In the genomic region with DNA sequence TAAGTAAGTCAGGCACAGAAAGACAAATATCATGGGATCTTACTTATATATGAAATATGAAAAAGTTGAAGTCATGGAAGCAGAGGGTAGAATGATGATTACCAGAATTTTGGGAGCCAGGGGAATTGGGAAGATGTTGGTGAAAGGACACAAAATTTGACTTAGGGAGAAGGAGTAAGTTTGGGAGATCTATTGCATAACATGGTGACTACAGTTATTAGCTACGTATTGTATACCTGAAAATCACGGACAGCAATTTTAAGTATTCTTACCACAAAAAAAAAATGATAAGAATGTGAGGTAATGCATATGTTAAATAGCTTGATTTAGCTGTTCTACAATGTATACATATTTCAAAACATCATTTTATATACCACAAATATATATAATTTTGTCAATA, we compare ENCODE assay signal across 20 cellular contexts.
DNase-seq lines count a peak whose midpoint lies in the region; ATAC-seq, FAIRE-seq and TF ChIP-seq lines count a peak whose summit lies in the region.
"Had no signal": no experiment of that assay in that cellular context is flagged by ENCODE, and none has a peak within 500 bp of the region (broad histone marks: within the 10 kb centered on the region; RNA-seq: fewer than 3 reads in every experiment).

No MANE protein-coding gene starts in this region.

- no peaks in the 10 kb centered on the region for H3K9me3 ChIP-seq in IMR-90 (ENCODE audit: control insufficient read depth, insufficient read depth, low read length)
- no peaks in the 10 kb centered on the region for H3K9me3 ChIP-seq in vagina
- H3K9me3 ChIP-seq: BLaER1 treated with 17β-estradiol and CSF1 and Interleukin-3, amounts not matched to agents 10 nM and 100 nM had no signal

- H3K56ac ChIP-seq in IMR-90 (ENCODE audit: extremely low read depth, insufficient read depth, low read length): no peak overlapping the region

- intact Hi-C loops in IMR-90 (cut with micrococcal nuclease): no loop called here
- intact Hi-C loops in vagina (cut with DNase I): no loop called here

- H3K27ac Mint-ChIP-seq in activated naive CD8-positive, alpha-beta T cell: peak overlapping the region; percentile 16
- H3K27ac Mint-ChIP-seq in activated naive CD8-positive, alpha-beta T cell treated with anti-CD3 and anti-CD28 coated beads, Interleukin-2, amount 50 U/mL, for 24 hours: no peak overlapping the region
- H3K27ac Mint-ChIP-seq: B cell; CD8-positive, alpha-beta T cell; IgD-negative memory B cell had no signal

- peaks cover 2% of the 10 kb centered on the region for H3K4me1 ChIP-seq in IMR-90 (ENCODE audit: control insufficient read depth, insufficient read depth, low read length)
- H3K4me1 ChIP-seq in vagina: no peaks in the 10 kb centered on the region
- H3K4me1 ChIP-seq: BLaER1 treated with 17β-estradiol and CSF1 and Interleukin-3, amounts not matched to agents 10 nM and 100 nM had no signal

- no peak overlapping the region for H3K4me2 ChIP-seq in IMR-90 (ENCODE audit: low read depth, low read length)
- H3K4me2 ChIP-seq: BLaER1 treated with 17β-estradiol and CSF1 and Interleukin-3, amounts not matched to agents 10 nM and 100 nM had no signal

- no peak overlapping the region; the same call in 1 of the 2 replicates for H2BK120ac ChIP-seq in IMR-90 (ENCODE audit: low read depth, low read length)

- no peak overlapping the region; the same call in 1 of the 2 replicates for H3K14ac ChIP-seq in IMR-90 (replicated peaks; ENCODE audit: low read depth, low read length)

- H3K9me1 ChIP-seq in IMR-90 (ENCODE audit: insufficient read depth, low read length): peaks cover 3% of the 10 kb centered on the region

- peaks cover 2% of the 10 kb centered on the region for H3K36me3 Mint-ChIP-seq in activated naive CD8-positive, alpha-beta T cell
- peaks cover 34% of the 10 kb centered on the region for H3K36me3 Mint-ChIP-seq in activated naive CD8-positive, alpha-beta T cell treated with anti-CD3 and anti-CD28 coated beads, Interleukin-2, amount 50 U/mL, for 24 hours (ENCODE audit: low read depth)
- H3K36me3 Mint-ChIP-seq: CD8-positive, alpha-beta T cell; IgD-negative memory B cell had no signal

- H2AK5ac ChIP-seq in IMR-90 (ENCODE audit: low read depth, low read length): no peak overlapping the region

- TF ChIP-seq POLR2A in IMR-90 (IDR thresholded peaks at IDR 0.05; ENCODE audit: low read depth, low read length) (no peak), vagina (IDR thresholded peaks at IDR 0.05) (no peak)

- H3K4me1 Mint-ChIP-seq in activated naive CD8-positive, alpha-beta T cell (ENCODE audit: low read depth): peaks cover 8% of the 10 kb centered on the region
- peaks cover 12% of the 10 kb centered on the region for H3K4me1 Mint-ChIP-seq in activated naive CD8-positive, alpha-beta T cell treated with anti-CD3 and anti-CD28 coated beads, Interleukin-2, amount 50 U/mL, for 24 hours
- H3K4me1 Mint-ChIP-seq: B cell, IgD-negative memory B cell had no signal

- H3K27ac ChIP-seq in IMR-90 (ENCODE audit: insufficient read depth, low read length): no peak overlapping the region
- H3K27ac ChIP-seq in vagina: no peak overlapping the region
- H3K27ac ChIP-seq: 22Rv1; BLaER1 treated with 17β-estradiol and CSF1 and Interleukin-3, amounts not matched to agents 10 nM and 100 nM; GM23248; HL-60 had no signal

- H3K9me3 Mint-ChIP-seq in activated naive CD8-positive, alpha-beta T cell (ENCODE audit: low read depth): peaks cover 4% of the 10 kb centered on the region
- peaks cover 24% of the 10 kb centered on the region for H3K9me3 Mint-ChIP-seq in activated naive CD8-positive, alpha-beta T cell treated with anti-CD3 and anti-CD28 coated beads, Interleukin-2, amount 50 U/mL, for 24 hours

- H2BK5ac ChIP-seq in IMR-90 (ENCODE audit: low read depth, low read length, poor library complexity, severe bottlenecking): peak overlapping the region; percentile 99

- dilution Hi-C loops in IMR-90 (cut with HindIII; ENCODE audit: low sequenced_read_pairs, unreplicated experiment): no loop called here

- H4K8ac ChIP-seq in IMR-90 (ENCODE audit: low read depth in 2 of 2, low read length in 2 of 2): no peak overlapping the region; a peak in 2 of 4 replicates

- H4K20me1 ChIP-seq in IMR-90 (ENCODE audit: insufficient read depth, low read length): no peaks in the 10 kb centered on the region
- H4K20me1 ChIP-seq: BLaER1 treated with 17β-estradiol and CSF1 and Interleukin-3, amounts not matched to agents 10 nM and 100 nM had no signal

- CTCF ChIA-PET in IMR-90 (lab: Yijun Ruan, JAX): interaction anchor here (1.0 kb wide), 1 partner anchor 95 kb away, joined by 3 read pairs; no protein-coding TSS in a partner anchor

- no peak overlapping the region for H3K4me3 Mint-ChIP-seq in activated naive CD8-positive, alpha-beta T cell
- H3K4me3 Mint-ChIP-seq in activated naive CD8-positive, alpha-beta T cell treated with anti-CD3 and anti-CD28 coated beads, Interleukin-2, amount 50 U/mL, for 24 hours: no peak overlapping the region
- H3K4me3 Mint-ChIP-seq: B cell; CD8-positive, alpha-beta T cell; IgD-negative memory B cell had no signal

- peak overlapping the region; percentile 51; the same call in 1 of the 2 replicates for H2BK20ac ChIP-seq in IMR-90 (ENCODE audit: low read depth, low read length)

- 0 out of 4 replicates have a peak, but pooled peaks cover 0 to 2% of the 10 kb centered on the region in 2 experiments for H3K79me1 ChIP-seq in IMR-90 (ENCODE audit: low read depth in 1 of 2, low read length in 2 of 2)

- H4K91ac ChIP-seq in IMR-90 (ENCODE audit: insufficient read depth, low read depth, low read length): no peak overlapping the region

- WGBS in IMR-90 (ENCODE audit: extremely low coverage in 2 of 2, insufficient read length in 1 of 2), 2 experiments: no CpG with 5 or more reads among the region's 2 CpGs

- peak overlapping the region; percentile 20; the same call in 1 of the 2 replicates for H3K18ac ChIP-seq in IMR-90 (ENCODE audit: low read depth, low read length)

- H3K27me3 ChIP-seq in IMR-90 (ENCODE audit: control insufficient read depth, insufficient read depth, low read length) (no peaks in the 10 kb centered on the region), vagina (no peaks in the 10 kb centered on the region)
- H3K27me3 ChIP-seq: BLaER1 treated with 17β-estradiol and CSF1 and Interleukin-3, amounts not matched to agents 10 nM and 100 nM had no signal

- no peak for ATAC-seq in activated naive CD8-positive, alpha-beta T cell treated with anti-CD3 and anti-CD28 coated beads, Interleukin-2, amount 50 U/mL, for 24 hours
- no peak for ATAC-seq in IMR-90 (ENCODE audit: low read depth)
- ATAC-seq: CD8-positive, alpha-beta T cell had no signal

- H2BK15ac ChIP-seq in IMR-90 (ENCODE audit: low read depth, low read length): no peak overlapping the region

- no peaks in the 10 kb centered on the region for H3K27me3 Mint-ChIP-seq in activated naive CD8-positive, alpha-beta T cell
- no peaks in the 10 kb centered on the region for H3K27me3 Mint-ChIP-seq in activated naive CD8-positive, alpha-beta T cell treated with anti-CD3 and anti-CD28 coated beads, Interleukin-2, amount 50 U/mL, for 24 hours
- H3K27me3 Mint-ChIP-seq: B cell, IgD-negative memory B cell had no signal

- no peaks in the 10 kb centered on the region for H3K36me3 ChIP-seq in IMR-90 (ENCODE audit: control insufficient read depth, insufficient read depth, low read length)
- H3K36me3 ChIP-seq in vagina: no peaks in the 10 kb centered on the region
- H3K36me3 ChIP-seq: BLaER1 treated with 17β-estradiol and CSF1 and Interleukin-3, amounts not matched to agents 10 nM and 100 nM had no signal

- no peak overlapping the region for H2AFZ ChIP-seq in IMR-90 (replicated peaks; ENCODE audit: low read length, poor library complexity)

- H3K4ac ChIP-seq in IMR-90 (ENCODE audit: low read depth, low read length): no peak overlapping the region

- POLR2A ChIA-PET in IMR-90 (lab: Charles Lee; ENCODE audit: unreplicated experiment): interaction anchor here (0.6 kb wide), 1 partner anchor 93 kb away, joined by 6 read pairs; no protein-coding TSS in a partner anchor

- H3K9ac ChIP-seq in IMR-90 (ENCODE audit: low read depth, low read length): no peak overlapping the region
- H3K9ac ChIP-seq: BLaER1 treated with 17β-estradiol and CSF1 and Interleukin-3, amounts not matched to agents 10 nM and 100 nM; GM23248 had no signal

- peak; percentile 67 for FAIRE-seq in TTC549 (lab: Jason Lieb, UNC)
- FAIRE-seq: GM12891, GM19239 had no signal

- no peak for DNase-seq in activated naive CD8-positive, alpha-beta T cell treated with anti-CD3 and anti-CD28 coated beads, Interleukin-2, amount 50 U/mL, for 24 hours
- DNase-seq in IMR-90 (no peak), vagina (ENCODE audit: extremely low spot score in 2 of 2) (no peak), cerebellum (ENCODE audit: low spot score) (no peak), NCI-H1694 treated with DMSO at 0.1 percent for 48 hours (lab: John Stamatoyannopoulos, UW) (no peak)
- DNase-seq: Calu3; CD8-positive, alpha-beta T cell; DMS79 treated with DMSO at 0.1 percent for 48 hours; GM23248; HCEC 1CT; KBM-7 had no signal

- H4K5ac ChIP-seq in IMR-90 (ENCODE audit: low read depth, low read length): no peak overlapping the region

- 0 out of 2 replicates have a peak overlapping the region, but pooled peaks have one; percentile 7 for H3K23ac ChIP-seq in IMR-90 (ENCODE audit: low read depth, low read length)

- H3K4me3 ChIP-seq in IMR-90 (ENCODE audit: insufficient read depth, low read depth, low read length): no peak overlapping the region
- no peak overlapping the region for H3K4me3 ChIP-seq in vagina
- H3K4me3 ChIP-seq: BLaER1 treated with 17β-estradiol and CSF1 and Interleukin-3, amounts not matched to agents 10 nM and 100 nM; GM23248 had no signal

- TF ChIP-seq CTCF in IMR-90 (conservative IDR thresholded peaks at IDR 0.05; ENCODE audit: low read depth, low read length): no peak
- no peak for TF ChIP-seq CTCF in vagina (IDR thresholded peaks at IDR 0.05)

- in situ Hi-C loops in IMR-90 (cut with MboI; ENCODE audit: low sequenced_read_pairs): no loop called here

- TF ChIP-seq RAD21 in IMR-90 (IDR thresholded peaks at IDR 0.05; ENCODE audit: low read length): no peak

- no TSS peak for BruUV-seq in IMR-90 (replicated peaks; lab: Mats Ljungman, UMichigan)

- no peak overlapping the region for H2AK9ac ChIP-seq in IMR-90 (replicated peaks; ENCODE audit: low read depth, low read length, poor library complexity)

TF ChIP-seq in IMR-90, 13 proteins besides CTCF, POLR2A, EP300 and RAD21:
- TF ChIP-seq BHLHE40 (IDR thresholded peaks at IDR 0.05; ENCODE audit: low read depth, low read length): no peak
- peak; percentile 75 for TF ChIP-seq CEBPB (IDR thresholded peaks at IDR 0.05; ENCODE audit: low read depth, low read length)
